ENCODE assay signal across 7 cellular contexts in the genomic region with DNA sequence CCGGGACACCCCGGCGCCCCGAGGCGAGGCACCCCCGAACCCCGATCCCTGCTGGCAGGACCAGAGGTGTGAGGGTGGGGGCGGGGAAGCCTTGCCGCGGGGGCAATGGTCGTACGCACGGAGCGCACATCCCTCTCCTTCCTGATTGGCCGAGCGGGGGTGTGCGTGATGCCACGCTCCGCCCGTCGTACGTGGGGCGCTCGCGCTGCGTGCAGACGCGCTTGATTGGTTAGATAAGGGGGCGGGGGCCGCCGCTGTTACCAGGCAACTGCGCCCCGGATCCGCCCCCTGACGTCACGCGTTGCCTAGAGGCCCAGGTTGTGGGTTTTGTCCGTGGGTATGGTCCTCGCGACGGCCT. TPM values are rescaled to one million over a fixed set of nuclear protein-coding genes. Genes with fewer than 3 reads are reported as not detected.
A peak's percentile ranks its signal among the peaks of the same experiment; 100 is the strongest.
DNase-seq lines count a peak whose midpoint lies in the region; ATAC-seq and TF ChIP-seq lines count a peak whose summit lies in the region.
"Not testable (repeated sequence)": the region's sequence is repeated elsewhere in the genome, so short reads cannot be mapped to it uniquely, and the experiment has no call there.

No MANE protein-coding gene starts in this region.

- H3K4me3 ChIP-seq in PC-9 = peak overlapping the region; percentile 54; the same call in 1 of the 2 replicates
- not testable (repeated sequence) for H3K4me3 ChIP-seq in mesendoderm (ENCODE audit: low read length)

- not testable (repeated sequence) for H2BK120ac ChIP-seq in mesendoderm (ENCODE audit: low read depth, low read length)

- H3K18ac ChIP-seq in mesendoderm (ENCODE audit: low read length) = not testable (repeated sequence)

- POLR2A ChIA-PET in PC-9 (lab: Charles Lee; ENCODE audit: unreplicated experiment) = not testable (repeated sequence)

- H3K9me3 Mint-ChIP-seq in effector memory CD8-positive, alpha-beta T cell = not testable (repeated sequence)

- not testable (repeated sequence) for TF ChIP-seq CTCF in PC-9 (conservative IDR thresholded peaks at IDR 0.05)

- not testable (repeated sequence) for H3K27ac Mint-ChIP-seq in effector memory CD8-positive, alpha-beta T cell

- peak overlapping the region; percentile 70 for H3K56ac ChIP-seq in mesendoderm (ENCODE audit: low read length)

- not testable (repeated sequence) for H3K36me3 ChIP-seq in PC-9 (ENCODE audit: low read depth); mesendoderm (ENCODE audit: control insufficient read depth, insufficient read depth, low read length)

- not testable (repeated sequence) for H2AK5ac ChIP-seq in mesendoderm (ENCODE audit: low read length)

- not testable (repeated sequence) for H3K9me2 ChIP-seq in PC-9 (ENCODE audit: insufficient read depth)

- not testable (repeated sequence) for H3F3A ChIP-seq in PC-9 (ENCODE audit: insufficient read depth, low read depth)

- H3K4ac ChIP-seq in mesendoderm (ENCODE audit: low read depth, low read length) = not testable (repeated sequence)

- peak; percentile 98 for ATAC-seq in GM19025 (IDR thresholded peaks at IDR 0.05; ENCODE audit: low read depth, unreplicated experiment)
- ATAC-seq in HG02938 (IDR thresholded peaks at IDR 0.05; ENCODE audit: unreplicated experiment) = peak; percentile 89
- peak; percentile 93 for ATAC-seq in effector memory CD8-positive, alpha-beta T cell (replicated peaks)

- not testable (repeated sequence) for H2BK15ac ChIP-seq in mesendoderm (replicated peaks; ENCODE audit: low read depth)

- H3K36me3 Mint-ChIP-seq in effector memory CD8-positive, alpha-beta T cell (ENCODE audit: insufficient read depth) = not testable (repeated sequence)

- WGBS in mesendoderm (ENCODE audit: extremely low coverage, insufficient coverage, low lambda C conversion rate) = no CpG with 5 or more reads among the region's 41 CpGs

- H3K4me1 Mint-ChIP-seq in effector memory CD8-positive, alpha-beta T cell (ENCODE audit: low read depth in 2 of 2) = not testable (repeated sequence)

- H3K79me1 ChIP-seq in mesendoderm (ENCODE audit: low read length) = not testable (repeated sequence)

- DNase-seq in PC-9 (peak in 1 of 2 experiments; percentile 96), activated T-cell treated with anti-CD3 and anti-CD28 coated beads for 4 hours (peak; percentile 81)
- peak; percentile 86 to 89 (median 89) for DNase-seq in effector memory CD8-positive, alpha-beta T cell
- not testable (repeated sequence) for DNase-seq in mesendoderm
- peak; percentile 95 for DNase-seq in stimulated activated CD4-positive, alpha-beta T cell treated with anti-CD3 and anti-CD28 coated beads, Interleukin-1b, Interleukin-23, amount 100 ng/mL, for 48 hours

- CTCF ChIA-PET in PC-9 (lab: Charles Lee) = not testable (repeated sequence)

- H2AFZ ChIP-seq in PC-9 = not testable (repeated sequence)

- H3K27me3 ChIP-seq in PC-9 (ENCODE audit: insufficient read depth, low read depth); mesendoderm (ENCODE audit: insufficient read depth, low read length, poor library complexity): not testable (repeated sequence)

- not testable (repeated sequence) for H3K4me3 Mint-ChIP-seq in effector memory CD8-positive, alpha-beta T cell

- H3K27me3 Mint-ChIP-seq in effector memory CD8-positive, alpha-beta T cell = not testable (repeated sequence)

- not testable (repeated sequence) for H3K23ac ChIP-seq in mesendoderm (ENCODE audit: low read length)

- not testable (repeated sequence) for H3K9ac ChIP-seq in mesendoderm (ENCODE audit: low read length)

- H3K4me1 ChIP-seq in PC-9 (replicated peaks; ENCODE audit: insufficient read depth); mesendoderm (ENCODE audit: control insufficient read depth, low read depth, low read length): not testable (repeated sequence)

- BruUV-seq in PC-9 (replicated peaks; lab: Mats Ljungman, UMichigan) = not testable (repeated sequence)

- peak overlapping the region; percentile 67 for H3K27ac ChIP-seq in PC-9
- H3K27ac ChIP-seq in mesendoderm (ENCODE audit: low read depth, low read length) = peak overlapping the region; percentile 44

- H2BK5ac ChIP-seq in mesendoderm (ENCODE audit: low read length) = not testable (repeated sequence)

- H3K9me3 ChIP-seq in PC-9 (ENCODE audit: insufficient read depth, low read depth) = not testable (repeated sequence)

- H3K4me2 ChIP-seq in PC-9 = peak overlapping the region; percentile 66; the same call in 1 of the 2 replicates
- not testable (repeated sequence) for H3K4me2 ChIP-seq in mesendoderm (ENCODE audit: low read length)

- intact Hi-C loops in PC-9 (cut with micrococcal nuclease; ENCODE audit: unreplicated experiment) = not testable (repeated sequence)

- not testable (repeated sequence) for H4K20me1 ChIP-seq in PC-9 (ENCODE audit: insufficient read depth)

- H4K8ac ChIP-seq in mesendoderm (ENCODE audit: low read depth, low read length) = not testable (repeated sequence)

- H4K5ac ChIP-seq in mesendoderm (ENCODE audit: low read length) = not testable (repeated sequence)

- not testable (repeated sequence) for H3K79me2 ChIP-seq in PC-9 (ENCODE audit: low read depth); mesendoderm (ENCODE audit: control insufficient read depth, insufficient read depth, low read length)

RNA-seq across cellular contexts. Expression of gene GTF2IRD2B, which starts 0.5 kb away (rescaled TPM):
- 49.1 and 59.8 TPM in 2 replicates for total RNA-seq in PC-9 (2021)
- 6.5 TPM for polyA plus RNA-seq in mesendoderm (2013, experiment 1 of 2)
- 4.9 TPM for polyA plus RNA-seq in mesendoderm (2013, experiment 2 of 2)

RNA-seq across cellular contexts. Expression of gene RCC1L, which starts 19.3 kb away (rescaled TPM):
- 53.8 and 59.4 TPM in 2 replicates for total RNA-seq in PC-9 (2021)
- polyA plus RNA-seq in mesendoderm (2013, experiment 1 of 2) = 28.5 TPM
- polyA plus RNA-seq in mesendoderm (2013, experiment 2 of 2) = 28.3 TPM
